In the genomic region with DNA sequence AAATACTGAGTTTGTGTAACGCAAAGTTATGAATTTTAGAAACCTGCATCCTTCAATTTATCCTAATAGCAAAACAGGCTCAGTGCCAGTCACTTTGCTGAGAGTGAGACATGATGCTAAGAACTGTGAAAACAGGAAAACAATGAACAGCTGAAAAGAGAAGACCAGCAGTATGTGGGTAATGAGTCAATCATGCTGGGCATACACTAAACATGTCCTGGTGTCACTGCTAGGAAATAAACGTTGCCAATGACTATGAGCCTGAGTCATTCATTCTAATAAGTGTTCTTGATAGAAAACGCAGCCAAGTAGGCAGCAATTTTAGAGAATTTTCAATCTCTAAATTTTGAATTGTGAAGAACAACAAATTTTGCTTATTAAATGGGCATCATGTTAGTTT, we compare ENCODE assay signal across 20 cellular contexts.
DNase-seq lines count a peak whose midpoint lies in the region; ATAC-seq and TF ChIP-seq lines count a peak whose summit lies in the region.
"Had no signal": no experiment of that assay in that cellular context is flagged by ENCODE, and none has a peak within 500 bp of the region (broad histone marks: within the 10 kb centered on the region; RNA-seq: fewer than 3 reads in every experiment).

No MANE protein-coding gene starts in this region.

- no peaks in the 10 kb centered on the region for H4K20me1 ChIP-seq in osteoblast (ENCODE audit: insufficient read depth, low read length)

- peak; percentile 28 for ATAC-seq in activated T-helper 17 cell treated with anti-CD3 and anti-CD28 coated beads, Interleukin-2, amount 50 U/mL, for 72 hours (replicated peaks)
- no peak for ATAC-seq in GM21528 (IDR thresholded peaks at IDR 0.05; ENCODE audit: low FRiP score, unreplicated experiment)
- no peak for ATAC-seq in stimulated activated naive CD8-positive, alpha-beta T cell treated with anti-CD3 and anti-CD28 coated beads, Interleukin-15, Interleukin-2, amounts not matched to agents 100 U/mL and 50 U/mL, for 24 hours
- ATAC-seq: GM23338, HCT116 had no signal

- H3K27ac Mint-ChIP-seq in activated T-helper 17 cell treated with anti-CD3 and anti-CD28 coated beads, Interleukin-2, amount 50 U/mL, for 72 hours: no peak overlapping the region
- H3K27ac Mint-ChIP-seq: CD4-positive, CD25-positive, alpha-beta regulatory T cell; GM23338 had no signal

- no peaks in the 10 kb centered on the region for H3K4me1 ChIP-seq in osteoblast (ENCODE audit: insufficient read depth, low read length)
- H3K4me1 ChIP-seq: BE2C had no signal

- H3K9me3 ChIP-seq in osteoblast (ENCODE audit: low read depth, low read length): no peaks in the 10 kb centered on the region
- H3K9me3 ChIP-seq: BE2C had no signal

- no peaks in the 10 kb centered on the region for H3K4me1 Mint-ChIP-seq in activated T-helper 17 cell treated with anti-CD3 and anti-CD28 coated beads, Interleukin-2, amount 50 U/mL, for 72 hours
- H3K4me1 Mint-ChIP-seq: CD4-positive, CD25-positive, alpha-beta regulatory T cell; GM23338 had no signal

- no peaks in the 10 kb centered on the region for H3K79me2 ChIP-seq in osteoblast (ENCODE audit: insufficient read depth, low read length)

- no peaks in the 10 kb centered on the region for H3K27me3 ChIP-seq in osteoblast (ENCODE audit: insufficient read depth, low read length)
- H3K27me3 ChIP-seq: BE2C had no signal

- no peak overlapping the region for H3K4me2 ChIP-seq in osteoblast (ENCODE audit: insufficient read depth, low read length)
- H3K4me2 ChIP-seq: GM23338, SK-N-SH had no signal

- H2AFZ ChIP-seq in osteoblast (ENCODE audit: low read length): no peak overlapping the region
- H2AFZ ChIP-seq: GM23338 had no signal

- DNase-seq in Ammon's horn (ENCODE audit: low spot score): peak; percentile 38
- DNase-seq in LHCN-M2 (ENCODE audit: low read depth): peak; percentile 0
- peak; percentile 72 for DNase-seq in fibroblast of mammary gland (ENCODE audit: low read depth)
- no peak for DNase-seq in NCI-H1048 (lab: John Stamatoyannopoulos, UW)
- DNase-seq in stimulated activated naive CD8-positive, alpha-beta T cell treated with anti-CD3 and anti-CD28 coated beads, Interleukin-15, Interleukin-2, amounts not matched to agents 100 U/mL and 50 U/mL, for 24 hours: no peak
- DNase-seq in osteoblast (ENCODE audit: insufficient read length, low spot score, missing footprints): no peak
- DNase-seq: BE2C; CD4-positive, CD25-positive, alpha-beta regulatory T cell; COR-L47; DMS 273 treated with DMSO at 0.1 percent for 48 hours; GDM1; NCI-H1436; NCI-H1930; NCI-H69; SHP77 treated with DMSO at 0.1 percent for 48 hours; SK-N-SH had no signal

- no peaks in the 10 kb centered on the region for H3K36me3 Mint-ChIP-seq in activated T-helper 17 cell treated with anti-CD3 and anti-CD28 coated beads, Interleukin-2, amount 50 U/mL, for 72 hours (ENCODE audit: low read depth)
- H3K36me3 Mint-ChIP-seq: CD4-positive, CD25-positive, alpha-beta regulatory T cell had no signal

- peaks cover 6% of the 10 kb centered on the region for H3K9me3 Mint-ChIP-seq in activated T-helper 17 cell treated with anti-CD3 and anti-CD28 coated beads, Interleukin-2, amount 50 U/mL, for 72 hours

- peaks cover 27% of the 10 kb centered on the region for H3K27me3 Mint-ChIP-seq in activated T-helper 17 cell treated with anti-CD3 and anti-CD28 coated beads, Interleukin-2, amount 50 U/mL, for 72 hours

- no peak overlapping the region for H3K27ac ChIP-seq in osteoblast (ENCODE audit: low read depth, low read length)

- H3K4me3 ChIP-seq in fibroblast of mammary gland (ENCODE audit: control insufficient read depth, low read depth, low read length) (no peak overlapping the region), osteoblast (ENCODE audit: insufficient read depth, low read length) (no peak overlapping the region)
- H3K4me3 ChIP-seq: GM23338 had no signal

- no peaks in the 10 kb centered on the region for H3K36me3 ChIP-seq in osteoblast (ENCODE audit: insufficient read depth, low read length)
- H3K36me3 ChIP-seq: BE2C had no signal

- TF ChIP-seq CTCF in fibroblast of mammary gland (conservative IDR thresholded peaks at IDR 0.05; ENCODE audit: control insufficient read depth, insufficient read depth, low read depth, low read length): no peak
- no peak for TF ChIP-seq CTCF in osteoblast (IDR thresholded peaks at IDR 0.05; ENCODE audit: extremely low read depth, low read depth, low read length)

- no peak overlapping the region for H3K4me3 Mint-ChIP-seq in activated T-helper 17 cell treated with anti-CD3 and anti-CD28 coated beads, Interleukin-2, amount 50 U/mL, for 72 hours
- H3K4me3 Mint-ChIP-seq: CD4-positive, CD25-positive, alpha-beta regulatory T cell; GM23338 had no signal

Comparison
In these comparisons a context has a peak if more than half of its experiments do, and no peak if none do; other contexts are left out.
1. DNase-seq: peak in Ammon's horn (single experiment), LHCN-M2 (single experiment) and fibroblast of mammary gland (single experiment); none in NCI-H1048 (single experiment), stimulated activated naive CD8-positive, alpha-beta T cell treated with anti-CD3 and anti-CD28 coated beads, Interleukin-15, Interleukin-2, amounts not matched to agents 100 U/mL and 50 U/mL, for 24 hours (single experiment) and osteoblast (single experiment).